In the genomic region with DNA sequence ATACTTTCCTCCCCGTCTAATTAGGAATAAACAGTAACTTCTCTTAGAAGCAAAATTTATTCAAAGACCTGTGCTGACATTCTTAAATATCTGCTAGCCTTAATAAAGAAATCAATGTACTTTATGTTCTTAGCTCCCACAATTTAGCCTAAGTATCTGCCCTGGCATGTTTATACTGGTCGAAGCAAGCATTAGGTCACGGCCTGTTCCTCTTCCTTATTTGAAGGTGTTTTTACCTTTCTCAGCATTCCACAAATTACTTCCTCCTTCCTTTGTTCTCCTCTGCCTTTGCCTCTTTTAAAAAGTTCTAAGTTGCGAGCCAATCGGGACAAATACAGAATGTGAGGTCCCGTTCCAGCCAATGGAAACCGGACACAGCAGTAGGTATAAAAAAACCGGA, we compare ENCODE assay signal across 9 cellular contexts. TPM values are rescaled to one million over a fixed set of nuclear protein-coding genes. Genes with fewer than 3 reads are reported as not detected.
"Had no signal": no experiment of that assay in that cellular context is flagged by ENCODE, and none has a peak within 500 bp of the region (broad histone marks: within the 10 kb centered on the region; RNA-seq: fewer than 3 reads in every experiment).

No MANE protein-coding gene starts in this region.

RNA-seq across cellular contexts. Expression of a gene that starts 52.4 kb away (rescaled TPM):
- total RNA-seq: activated CD8-positive, alpha-beta T cell treated with anti-CD3 and anti-CD28 coated beads for 36 hours; activated naive CD8-positive, alpha-beta T cell treated with anti-CD3 and anti-CD28 coated beads for 36 hours; activated T-cell treated with anti-CD3 and anti-CD28 coated beads, Interleukin-2, amount 50 U/mL, for 72 hours; activated T-helper 2 cell treated with anti-CD3 and anti-CD28 coated beads, Interferon-gamma antibody, Interleukin-2, Interleukin-4, amounts not matched to agents 10 μg/mL and 5 μg/mL and 100 μg/mL, durations not matched to agents 14 hours and 24 hours and 36 hours; Right ventricle myocardium superior; RPMI7951; SJCRH30; T-helper 2 cell treated with Interferon-gamma antibody and Interleukin-4, amounts not matched to agents 100 ng/mL and 5 ng/mL, for 36 hours had no signal
- polyA plus RNA-seq: SK-N-SH had no signal

RNA-seq across cellular contexts. Expression of a gene that starts 58.1 kb away (rescaled TPM):
- total RNA-seq: RPMI7951 had no signal
- polyA plus RNA-seq: SK-N-SH had no signal
